In genomic region chr1:90475623-90476022, GRCh38 we compare ENCODE assay signal across 12 cellular contexts.
DNase-seq lines count a peak whose midpoint lies in the region; ATAC-seq, FAIRE-seq and TF ChIP-seq lines count a peak whose summit lies in the region.
"Had no signal": no experiment of that assay in that cellular context is flagged by ENCODE, and none has a peak within 500 bp of the region (broad histone marks: within the 10 kb centered on the region; RNA-seq: fewer than 3 reads in every experiment).

No MANE protein-coding gene starts in this region.

- no peak overlapping the region for H3K27ac Mint-ChIP-seq in CD4-positive, alpha-beta T cell

- H3K4me3 Mint-ChIP-seq in CD4-positive, alpha-beta T cell: no peak overlapping the region

- no peak overlapping the region for H2BK12ac ChIP-seq in H1 (ENCODE audit: low read depth, low read length)

- DNase-seq in NCI-H345 (lab: John Stamatoyannopoulos, UW) (peak; percentile 2), NCI-H345 treated with DMSO at 0.1 percent for 48 hours (lab: John Stamatoyannopoulos, UW; ENCODE audit: unreplicated experiment) (no peak), H1 (ENCODE audit: low read depth in 1 of 2, low spot score in 2 of 2) (no peak), stromal cell of bone marrow (ENCODE audit: low read depth) (peak; percentile 19), NOMO-1 (lab: John Stamatoyannopoulos, UW; ENCODE audit: unreplicated experiment in 2 of 2) (no peak), putamen (ENCODE audit: low spot score) (no peak)
- no peak for DNase-seq in CD4-positive, alpha-beta T cell
- DNase-seq: activated CD8-positive, alpha-beta memory T cell treated with anti-CD3 and anti-CD28 coated beads, Interleukin-2, amount 50 U/mL, for 48 hours; foreskin fibroblast; NCI-H510A had no signal

- no peaks in the 10 kb centered on the region for H3K36me3 ChIP-seq in OCI-LY3 (replicated peaks; ENCODE audit: low read depth, low read length)
- H3K36me3 ChIP-seq in H1 (ENCODE audit: control insufficient read depth in 2 of 4, insufficient read depth in 4 of 4, low read length in 3 of 4): no peaks in the 10 kb centered on the region

- peak; percentile 26 for TF ChIP-seq CTCF in OCI-LY3 (IDR thresholded peaks at IDR 0.05; ENCODE audit: low read depth, low read length)
- TF ChIP-seq CTCF in H1 (IDR thresholded peaks at IDR 0.05; ENCODE audit: control extremely low read depth in 1 of 3, insufficient read depth in 1 of 3, low read depth in 1 of 3, low read length in 3 of 3): peak in 2 of 3 experiments; percentile 37 to 52; a peak in 2 of 4 replicates
- TF ChIP-seq CTCF in CD4-positive, alpha-beta T cell (IDR thresholded peaks at IDR 0.05): no peak

- no peaks in the 10 kb centered on the region for H3K9me3 Mint-ChIP-seq in CD4-positive, alpha-beta T cell

- H4K91ac ChIP-seq in H1 (replicated peaks; ENCODE audit: insufficient read length, low read length): no peak overlapping the region

- H2BK5ac ChIP-seq in H1 (ENCODE audit: low read depth, low read length): no peak overlapping the region

- no peak overlapping the region for H3K56ac ChIP-seq in H1 (replicated peaks; ENCODE audit: insufficient read length, low read depth, low read length)

- no peak for ATAC-seq in CD4-positive, alpha-beta T cell (ENCODE audit: poor library complexity)

- H3K27ac ChIP-seq in OCI-LY3 (ENCODE audit: low read length): no peak overlapping the region
- H3K27ac ChIP-seq in H1 (ENCODE audit: low read depth, low read length): no peak overlapping the region
- H3K27ac ChIP-seq in CD4-positive, alpha-beta T cell (ENCODE audit: low read depth, low read length): no peak overlapping the region

- H3K4me2 ChIP-seq in OCI-LY3 (ENCODE audit: low read length) (no peak overlapping the region), H1 (ENCODE audit: insufficient read depth in 1 of 2, low read depth in 2 of 2, low read length in 2 of 2) (no peak overlapping the region)

- no peaks in the 10 kb centered on the region for H3K79me1 ChIP-seq in H1 (ENCODE audit: low read depth, low read length)

- FAIRE-seq in H1 (lab: Jason Lieb, UNC): no peak

- H4K5ac ChIP-seq in H1 (ENCODE audit: insufficient read length, low read depth, low read length): no peak overlapping the region

- H4K20me1 ChIP-seq in OCI-LY3 (ENCODE audit: insufficient read depth, low read length) (no peaks in the 10 kb centered on the region), H1 (replicated peaks in 1 of 2; ENCODE audit: control insufficient read depth in 1 of 2, insufficient read depth in 2 of 2, low read length in 2 of 2) (no peaks in the 10 kb centered on the region)

- no peaks in the 10 kb centered on the region for H3K27me3 ChIP-seq in OCI-LY3 (ENCODE audit: low read depth, low read length)
- no peaks in the 10 kb centered on the region for H3K27me3 ChIP-seq in H1 (replicated peaks in 1 of 4; ENCODE audit: control insufficient read depth in 3 of 4, extremely low read depth in 1 of 4, insufficient read depth in 3 of 4, low read length in 3 of 4)
- no peaks in the 10 kb centered on the region for H3K27me3 ChIP-seq in CD4-positive, alpha-beta T cell (ENCODE audit: control insufficient read depth, insufficient read depth, low read length)

- H3K4me1 ChIP-seq in OCI-LY3 (ENCODE audit: low read length) (peaks cover 5% of the 10 kb centered on the region; the same call in 1 of the 2 replicates), H1 (replicated peaks in 1 of 4; ENCODE audit: control insufficient read depth in 3 of 4, insufficient read depth in 4 of 4, low read length in 3 of 4) (no peaks in the 10 kb centered on the region)

- no peak overlapping the region for H2BK20ac ChIP-seq in H1 (ENCODE audit: low read length)

- POLR2A ChIA-PET in H1 (lab: Charles Lee; ENCODE audit: partially characterized antibody): no interaction called here
- POLR2A ChIA-PET in CD4-positive, alpha-beta T cell (lab: Charles Lee): no interaction called here

- no peak overlapping the region for H4K8ac ChIP-seq in H1 (ENCODE audit: extremely low read depth, insufficient read depth, low read length)

- H2AFZ ChIP-seq in OCI-LY3 (ENCODE audit: low read depth, low read length): no peak overlapping the region
- H2AFZ ChIP-seq in H1 (ENCODE audit: low read length): no peak overlapping the region

- H3K4ac ChIP-seq in H1 (replicated peaks; ENCODE audit: insufficient read length, low read depth, low read length): no peak overlapping the region

- 76% methylated on average over 2 of the region's 2 CpGs; no CpG with 5 or more reads in 1 of the 2 experiments for WGBS in H1 (ENCODE audit: extremely low coverage in 1 of 2, insufficient coverage in 1 of 2, insufficient read length in 1 of 2, insufficient replicate concordance in 2 of 2, low coverage in 1 of 2, low lambda C conversion rate in 2 of 2, missing lambda C conversion rate in 1 of 2), 2 experiments

- H3K14ac ChIP-seq in H1 (ENCODE audit: insufficient read length): no peak overlapping the region

- no peak overlapping the region for H3K23ac ChIP-seq in H1 (ENCODE audit: insufficient read length)

- no peaks in the 10 kb centered on the region for H3K27me3 Mint-ChIP-seq in CD4-positive, alpha-beta T cell

- TF ChIP-seq EP300 in H1 (IDR thresholded peaks at IDR 0.05; ENCODE audit: borderline replicate concordance in 1 of 2, low read depth in 2 of 2, low read length in 2 of 2): no peak

- no peaks in the 10 kb centered on the region for H3K23me2 ChIP-seq in H1 (ENCODE audit: low read depth, low read length)

- H2AK5ac ChIP-seq in H1 (ENCODE audit: low read depth, low read length): no peak overlapping the region

- no peak overlapping the region for H2BK120ac ChIP-seq in H1 (replicated peaks; ENCODE audit: low read depth, low read length)

- H3K4me1 Mint-ChIP-seq in CD4-positive, alpha-beta T cell (ENCODE audit: low read depth): no peaks in the 10 kb centered on the region

- H3K4me3 ChIP-seq in OCI-LY3 (ENCODE audit: low read length) (no peak overlapping the region), H1 (ENCODE audit: extremely low read depth in 1 of 4, insufficient read depth in 2 of 4, low read depth in 3 of 4, low read length in 4 of 4) (no peak overlapping the region)
- H3K4me3 ChIP-seq: lung had no signal

- H3K79me2 ChIP-seq in OCI-LY3 (ENCODE audit: low read length): no peaks in the 10 kb centered on the region
- no peaks in the 10 kb centered on the region for H3K79me2 ChIP-seq in H1 (ENCODE audit: control insufficient read depth in 1 of 2, insufficient read depth in 2 of 2, low read length in 2 of 2)

- no peak overlapping the region for H2BK15ac ChIP-seq in H1 (ENCODE audit: low read length)

- CTCF ChIA-PET in H1 (lab: Charles Lee; ENCODE audit: partially characterized antibody): interaction anchor here (0.5 to 2.8 kb wide), 13 partner anchors 10 to 1272 kb away, joined by 3 to 17 read pairs (median 4); no protein-coding TSS in a partner anchor
- CTCF ChIA-PET in CD4-positive, alpha-beta T cell (lab: Charles Lee): no interaction called here

- intact Hi-C loops in CD4-positive, alpha-beta T cell (cut with DNase I, micrococcal nuclease): no loop called here

- H3K36me3 Mint-ChIP-seq in CD4-positive, alpha-beta T cell (ENCODE audit: low read depth): no peaks in the 10 kb centered on the region

- H3K9me3 ChIP-seq in OCI-LY3 (ENCODE audit: insufficient read depth, low read length) (no peaks in the 10 kb centered on the region), H1 (ENCODE audit: insufficient read depth in 2 of 2, low read depth in 1 of 2, low read length in 1 of 2) (no peaks in the 10 kb centered on the region)
- H3K9me3 ChIP-seq in CD4-positive, alpha-beta T cell (ENCODE audit: control insufficient read depth, low read length): no peaks in the 10 kb centered on the region

- TF ChIP-seq POLR2A in H1 (IDR thresholded peaks at IDR 0.05; ENCODE audit: control extremely low read depth in 1 of 2, low read depth in 2 of 2, low read length in 2 of 2): no peak

- H3K18ac ChIP-seq in H1 (ENCODE audit: extremely low read depth, low read length): no peak overlapping the region

- H3K9ac ChIP-seq in OCI-LY3 (ENCODE audit: low read length): no peak overlapping the region
- no peak overlapping the region for H3K9ac ChIP-seq in H1 (replicated peaks in 1 of 4; ENCODE audit: extremely low read depth in 1 of 4, low read depth in 3 of 4, low read length in 3 of 4)

- TF ChIP-seq RAD21 in H1 (IDR thresholded peaks at IDR 0.05 in 1 of 2, conservative IDR thresholded peaks at IDR 0.05 in 1 of 2; ENCODE audit: low read depth in 2 of 2, low read length in 2 of 2): peak; percentile 44 to 56

TF ChIP-seq in H1, 55 proteins besides CTCF, POLR2A, EP300 and RAD21:
- no peak for TF ChIP-seq HDAC6 (IDR thresholded peaks at IDR 0.05; ENCODE audit: low read depth, low read length)
- no peak for TF ChIP-seq RBBP5 (IDR thresholded peaks at IDR 0.05; ENCODE audit: borderline replicate concordance, low read depth, low read length)
- no peak for TF ChIP-seq EGR1 (IDR thresholded peaks at IDR 0.05; ENCODE audit: borderline replicate concordance, low read depth, low read length)
- no peak for TF ChIP-seq NRF1 (IDR thresholded peaks at IDR 0.05; ENCODE audit: low read depth, low read length)
- no peak for TF ChIP-seq BCL11A (IDR thresholded peaks at IDR 0.05; ENCODE audit: low read depth in 2 of 2, low read length in 2 of 2)
- TF ChIP-seq BACH1 (IDR thresholded peaks at IDR 0.05; ENCODE audit: low read length): no peak
- TF ChIP-seq ASH2L (IDR thresholded peaks at IDR 0.05; ENCODE audit: low read length): no peak
- no peak for TF ChIP-seq SP2 (IDR thresholded peaks at IDR 0.05; ENCODE audit: low read length)
- TF ChIP-seq SP4 (IDR thresholded peaks at IDR 0.05; ENCODE audit: low read length): no peak
- no peak for TF ChIP-seq SP1 (IDR thresholded peaks at IDR 0.05; ENCODE audit: low read depth, low read length)
- TF ChIP-seq ZNF274 (IDR thresholded peaks at IDR 0.05; ENCODE audit: borderline replicate concordance, extremely low read depth, low read length): no peak
- no peak for TF ChIP-seq SIRT6 (IDR thresholded peaks at IDR 0.05; ENCODE audit: low read length)
- no peak for TF ChIP-seq RNF2 (IDR thresholded peaks at IDR 0.05; ENCODE audit: borderline replicate concordance, low read depth, low read length, missing control alignments, poor library complexity, severe bottlenecking)
- TF ChIP-seq CBX5 (IDR thresholded peaks at IDR 0.05; ENCODE audit: low read depth, low read length): no peak
- no peak for TF ChIP-seq SIN3A (conservative IDR thresholded peaks at IDR 0.05 in 1 of 2, IDR thresholded peaks at IDR 0.05 in 1 of 2; ENCODE audit: low read depth in 1 of 2, low read length in 2 of 2)
- no peak for TF ChIP-seq POU5F1 (IDR thresholded peaks at IDR 0.05; ENCODE audit: low read depth, low read length)
- no peak for TF ChIP-seq CTBP2 (IDR thresholded peaks at IDR 0.05; ENCODE audit: borderline replicate concordance, insufficient read depth, insufficient read length, low read length)
- no peak for TF ChIP-seq GABPA (IDR thresholded peaks at IDR 0.05; ENCODE audit: borderline replicate concordance, insufficient read depth, low read length)
TF ChIP-seq in H1: peak in this region for 0.

Comparison
In these comparisons a context has a peak if more than half of its experiments do, and no peak if none do; other contexts are left out.
1. DNase-seq: peak in NCI-H345 (single experiment) and stromal cell of bone marrow (single experiment); none in NCI-H345 treated with DMSO at 0.1 percent for 48 hours (single experiment), H1 (0 of 2), NOMO-1 (0 of 2), putamen (single experiment) and CD4-positive, alpha-beta T cell (0 of 10).